33 cellular contexts compared by ENCODE assay signal in the genomic region with DNA sequence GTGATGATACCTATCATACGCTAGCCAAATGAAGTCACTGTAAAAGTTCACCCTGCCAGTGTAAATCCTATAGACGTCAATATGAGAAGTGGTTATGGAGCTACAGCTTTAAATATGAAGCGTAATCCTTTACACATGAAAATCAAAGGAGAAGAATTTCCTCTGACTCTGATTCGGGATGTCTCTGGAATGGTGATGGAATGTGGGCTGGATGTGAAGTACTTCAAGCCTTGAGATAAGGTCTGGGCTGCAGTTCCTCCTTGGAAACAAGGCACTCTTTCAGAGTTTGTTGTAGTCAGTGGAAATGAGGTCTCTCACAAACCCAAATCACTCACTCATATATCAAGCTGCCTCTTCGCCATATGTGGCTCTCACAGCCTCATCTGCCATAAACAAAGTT. TPM values are rescaled to one million over a fixed set of nuclear protein-coding genes. Genes with fewer than 3 reads are reported as not detected.
A peak's percentile ranks its signal among the peaks of the same experiment; 100 is the strongest.
DNase-seq lines count a peak whose midpoint lies in the region; ATAC-seq, FAIRE-seq and TF ChIP-seq lines count a peak whose summit lies in the region.
"Had no signal": no experiment of that assay in that cellular context is flagged by ENCODE, and none has a peak within 500 bp of the region (broad histone marks: within the 10 kb centered on the region; RNA-seq: fewer than 3 reads in every experiment).

No MANE protein-coding gene starts in this region.

- H3K4me3 ChIP-seq in right cardiac atrium (ENCODE audit: low read length) (no peak overlapping the region), K562 (no peak overlapping the region)
- H3K4me3 ChIP-seq: dorsolateral prefrontal cortex, esophagus squamous epithelium, Peyer's patch, psoas muscle, sigmoid colon had no signal

- H3K4me1 Mint-ChIP-seq in natural killer cell, result no peaks in the 10 kb centered on the region
- H3K4me1 Mint-ChIP-seq: B cell had no signal

- H3K9me1 ChIP-seq in K562 (ENCODE audit: control insufficient read depth, insufficient read depth, low read length), result no peaks in the 10 kb centered on the region

- H3K9me3 Mint-ChIP-seq in natural killer cell, result no peaks in the 10 kb centered on the region
- H3K9me3 Mint-ChIP-seq: activated CD8-positive, alpha-beta T cell treated with anti-CD3 and anti-CD28 coated beads for 36 hours had no signal

- POLR2A ChIA-PET in K562 (lab: Yijun Ruan, JAX), result no interaction called here

- no peak for TF ChIP-seq POLR2A in K562 (conservative IDR thresholded peaks at IDR 0.05)

- no peaks in the 10 kb centered on the region for H3K36me3 Mint-ChIP-seq in natural killer cell
- H3K36me3 Mint-ChIP-seq: CD4-positive, alpha-beta memory T cell had no signal

- H3K27ac ChIP-seq in right cardiac atrium (ENCODE audit: low read length) (no peak overlapping the region), K562 (ENCODE audit: extremely low read depth, low read depth, low read length) (no peak overlapping the region)
- H3K27ac ChIP-seq: dorsolateral prefrontal cortex, esophagus squamous epithelium, Peyer's patch, psoas muscle, sigmoid colon had no signal

- H3K4me3 Mint-ChIP-seq in natural killer cell, result no peak overlapping the region
- H3K4me3 Mint-ChIP-seq: activated CD4-positive, alpha-beta T cell treated with anti-CD3 and anti-CD28 coated beads for 36 hours; activated CD8-positive, alpha-beta T cell treated with anti-CD3 and anti-CD28 coated beads for 36 hours; activated T-helper 1 cell treated with anti-CD3 and anti-CD28 coated beads, Interleukin-12 subunit alpha, Interleukin-12 subunit beta, Interleukin-2, Interleukin-4 antibody, amounts not matched to agents 30 ng/mL and 10 ng/mL and 1 ng/mL, durations not matched to agents 14 hours and 24 hours and 36 hours; B cell; CD4-positive, alpha-beta memory T cell; naive thymus-derived CD4-positive, alpha-beta T cell had no signal

- DNase-seq in right cardiac atrium, result no peak
- DNase-seq in Right ventricle myocardium inferior (ENCODE audit: missing footprints), result no peak
- DNase-seq in K562 (ENCODE audit: extremely low read depth in 1 of 4, low spot score in 3 of 4), result no peak
- DNase-seq in islet precursor cell, result peak; percentile 72
- DNase-seq in natural killer cell, result no peak
- DNase-seq in NCI-H1417 treated with DMSO at 0.1 percent for 48 hours (lab: John Stamatoyannopoulos, UW), result no peak
- DNase-seq in ACHN, result no peak
- DNase-seq: activated CD4-positive, alpha-beta T cell treated with anti-CD3 and anti-CD28 coated beads for 36 hours; activated CD8-positive, alpha-beta memory T cell treated with anti-CD3 and anti-CD28 coated beads, Interleukin-2, amount 50 U/mL, for 48 hours; activated CD8-positive, alpha-beta T cell treated with anti-CD3 and anti-CD28 coated beads for 36 hours; activated naive CD4-positive, alpha-beta T cell treated with Interleukin-2 at 50 U/mL for 16 hours; CD4-positive, alpha-beta memory T cell; dorsolateral prefrontal cortex; esophagus squamous epithelium; H7; Kasumi-1; naive thymus-derived CD4-positive, alpha-beta T cell; NCI-H1436; NCI-H2081; NCI-H345; nucleus accumbens; Peyer's patch; psoas muscle; SIG-M5; sigmoid colon; stimulated activated CD4-positive, alpha-beta T cell treated with anti-CD3 and anti-CD28 coated beads, Interleukin-4, amount 100 ng/mL, for 24 hours had no signal

- peaks cover 0 to 16% of the 10 kb centered on the region in 2 donors for H3K27me3 Mint-ChIP-seq in natural killer cell (ENCODE audit: low read depth in 2 of 2)
- H3K27me3 Mint-ChIP-seq: activated CD4-positive, alpha-beta T cell treated with anti-CD3 and anti-CD28 coated beads for 36 hours had no signal

- H3K9me3 ChIP-seq in right cardiac atrium (ENCODE audit: control insufficient read depth, low read length) (no peaks in the 10 kb centered on the region), K562 (replicated peaks; ENCODE audit: control insufficient read depth, insufficient read depth, low read depth, low read length) (no peaks in the 10 kb centered on the region)
- H3K9me3 ChIP-seq: esophagus squamous epithelium, Peyer's patch had no signal

- H3K27ac Mint-ChIP-seq in natural killer cell, result no peak overlapping the region
- H3K27ac Mint-ChIP-seq: activated CD4-positive, alpha-beta T cell treated with anti-CD3 and anti-CD28 coated beads for 36 hours; activated CD8-positive, alpha-beta T cell treated with anti-CD3 and anti-CD28 coated beads for 36 hours; activated T-helper 1 cell treated with anti-CD3 and anti-CD28 coated beads, Interleukin-12 subunit alpha, Interleukin-12 subunit beta, Interleukin-2, Interleukin-4 antibody, amounts not matched to agents 30 ng/mL and 10 ng/mL and 1 ng/mL, durations not matched to agents 14 hours and 24 hours and 36 hours; B cell; CD4-positive, alpha-beta memory T cell; naive thymus-derived CD4-positive, alpha-beta T cell had no signal

- no peak for TF ChIP-seq EP300 in K562 (IDR thresholded peaks at IDR 0.05; ENCODE audit: low read length)

- intact Hi-C loops in right cardiac atrium (cut with DNase I), result no loop called here
- intact Hi-C loops in Right ventricle myocardium inferior (cut with DNase I), result no loop called here
- intact Hi-C loops in K562 (cut with micrococcal nuclease), result no loop called here
- intact Hi-C loops in natural killer cell (cut with micrococcal nuclease), result no loop called here

- H3K36me3 ChIP-seq in K562 (ENCODE audit: control insufficient read depth, insufficient read depth, low read length), result no peaks in the 10 kb centered on the region
- H3K36me3 ChIP-seq: esophagus squamous epithelium, Peyer's patch, sigmoid colon had no signal

- CTCF ChIA-PET in K562 (lab: Yijun Ruan, JAX; ENCODE audit: low intra/inter-chr PET ratio), result no interaction called here

- ATAC-seq in right cardiac atrium (peak; percentile 57 to 73), Right ventricle myocardium inferior (no peak), K562 (no peak), natural killer cell (no peak), HG02884 (IDR thresholded peaks at IDR 0.05; ENCODE audit: unreplicated experiment) (no peak)
- ATAC-seq: activated CD4-positive, alpha-beta T cell treated with anti-CD3 and anti-CD28 coated beads for 36 hours; activated CD8-positive, alpha-beta T cell treated with anti-CD3 and anti-CD28 coated beads for 36 hours; HepG2; naive thymus-derived CD4-positive, alpha-beta T cell; psoas muscle had no signal

- H3K4me1 ChIP-seq in right cardiac atrium (ENCODE audit: control insufficient read depth, insufficient read depth, low read length) (peaks cover 1% of the 10 kb centered on the region), K562 (replicated peaks in 1 of 2; ENCODE audit: control insufficient read depth in 2 of 2, insufficient read depth in 2 of 2, low read length in 2 of 2) (no peaks in the 10 kb centered on the region)
- H3K4me1 ChIP-seq: esophagus squamous epithelium, Peyer's patch, psoas muscle, sigmoid colon had no signal

- H4K20me1 ChIP-seq in K562 (replicated peaks; ENCODE audit: control insufficient read depth, insufficient read depth, low read length), result no peaks in the 10 kb centered on the region

- no peak overlapping the region for H3K4me2 ChIP-seq in K562 (ENCODE audit: insufficient read depth, low read length)

- H3K27me3 ChIP-seq in right cardiac atrium (ENCODE audit: control insufficient read depth, insufficient read depth), result no peaks in the 10 kb centered on the region
- no peaks in the 10 kb centered on the region for H3K27me3 ChIP-seq in K562 (ENCODE audit: control insufficient read depth in 2 of 2, insufficient read depth in 2 of 2, low read length in 2 of 2)
- H3K27me3 ChIP-seq: dorsolateral prefrontal cortex, esophagus squamous epithelium, Peyer's patch, sigmoid colon had no signal

- TF ChIP-seq RAD21 in K562 (CRISPR knock-in tag; conservative IDR thresholded peaks at IDR 0.05 in 1 of 2, IDR thresholded peaks at IDR 0.05 in 1 of 2), result no peak

- H3K9ac ChIP-seq in K562 (ENCODE audit: insufficient read depth in 1 of 2, low read depth in 2 of 2, low read length in 2 of 2), result no peak overlapping the region

- H2AFZ ChIP-seq in K562 (ENCODE audit: low read depth, low read length), result peak overlapping the region; percentile 10; the same call in 1 of the 2 replicates

- WGBS in right cardiac atrium, result 37% methylated on average over 5 of the region's 5 CpGs
- 66% methylated on average over 5 of the region's 5 CpGs for WGBS in K562 (ENCODE audit: insufficient coverage, low coverage, missing lambda C conversion rate)

- BruUV-seq in K562 (replicated peaks; lab: Mats Ljungman, UMichigan), result no TSS peak

- in situ Hi-C loops in K562 (cut with MboI), result no loop called here
- in situ Hi-C loops in ACHN (cut with HindIII; ENCODE audit: low pct_ligation_motif_present, low pct_unique_long_range_greater_than_20kb, low sequenced_read_pairs), result no loop called here

- TF ChIP-seq CTCF in K562 (IDR thresholded peaks at IDR 0.05 in 2 of 3, conservative IDR thresholded peaks at IDR 0.05 in 1 of 3; ENCODE audit: insufficient read depth in 2 of 3, low read depth in 1 of 3, low read length in 3 of 3), result no peak
- TF ChIP-seq CTCF in natural killer cell (IDR thresholded peaks at IDR 0.05), result no peak

- no peak for FAIRE-seq in K562 (lab: Jason Lieb, UNC)
- FAIRE-seq: A204.1, endometrium, HepG2, islet of Langerhans had no signal

- H3K79me2 ChIP-seq in K562 (ENCODE audit: control insufficient read depth, insufficient read depth, low read length), result no peaks in the 10 kb centered on the region

RNA-seq across cellular contexts. Expression of a gene that starts 53.1 kb away (rescaled TPM):
- total RNA-seq in right cardiac atrium (100 to 1,000 TPM; 352 to 471 (median 401) TPM), Right ventricle myocardium inferior (267 TPM), K562 (2014; rRNA removed) (291 and 292 TPM in 2 replicates), K562 (2014; rRNA removed; fragmentation: Illumina TruSeq; extraction: Trizol) (450 and 550 TPM in 2 replicates), K562 (2015; rRNA removed; fragmentation: Illumina TruSeq; extraction: Trizol) (358 and 383 TPM in 2 replicates), K562 (2021) (518 and 530 TPM in 2 replicates), natural killer cell (100 to 1,000 TPM; 264 to 431 (median 286) TPM)
- polyA plus RNA-seq in right cardiac atrium (335 TPM), K562 (2011; rRNA removed) (421 and 458 TPM in 2 replicates), K562 (2014; fragmentation: Illumina TruSeq; extraction: Trizol) (560 and 747 TPM in 2 replicates), K562 (2014; fragmentation: Nextera tagmentation; extraction: Ambion mirVana) (100 to 1,000 TPM; 287 to 326 TPM), K562 (2014; rRNA removed) (400 and 473 TPM in 2 replicates)
- 133 and 584 TPM in 2 replicates for total RNA-seq in K562 (2011; cell fraction: chromatin; rRNA removed; ENCODE audit: low replicate concordance)
- total RNA-seq in K562 (2011; cell fraction: nucleolus; rRNA removed), result 52.5 and 79.6 TPM in 2 replicates
- total RNA-seq in K562 (2011; cell fraction: nucleoplasm; rRNA removed), result 207 and 415 TPM in 2 replicates
- 67.9 and 143 TPM in 2 replicates for polyA plus RNA-seq in K562 (2011; cell fraction: cytosol; rRNA removed)
- polyA plus RNA-seq in K562 (2011; cell fraction: nucleus; rRNA removed), result 135 and 211 TPM in 2 replicates
- polyA plus RNA-seq in K562 (2012), result 571 and 740 TPM in 2 replicates
- 372 and 401 TPM in 2 replicates for polyA minus RNA-seq in K562 (2011; rRNA and poly(A)+ RNA removed)
- 188 and 218 TPM in 2 replicates for polyA minus RNA-seq in K562 (2011; cell fraction: cytosol; rRNA and poly(A)+ RNA removed)
- 139 and 220 TPM in 2 replicates for polyA minus RNA-seq in K562 (2011; cell fraction: nucleus; rRNA and poly(A)+ RNA removed)

Comparison
In these comparisons a context has a peak if more than half of its experiments do, and no peak if none do; other contexts are left out.
1. ATAC-seq: peak in right cardiac atrium (2 of 2); none in Right ventricle myocardium inferior (single experiment), K562 (single experiment), natural killer cell (0 of 3) and HG02884 (single experiment).